17 cellular contexts compared by ENCODE assay signal in the genomic region with DNA sequence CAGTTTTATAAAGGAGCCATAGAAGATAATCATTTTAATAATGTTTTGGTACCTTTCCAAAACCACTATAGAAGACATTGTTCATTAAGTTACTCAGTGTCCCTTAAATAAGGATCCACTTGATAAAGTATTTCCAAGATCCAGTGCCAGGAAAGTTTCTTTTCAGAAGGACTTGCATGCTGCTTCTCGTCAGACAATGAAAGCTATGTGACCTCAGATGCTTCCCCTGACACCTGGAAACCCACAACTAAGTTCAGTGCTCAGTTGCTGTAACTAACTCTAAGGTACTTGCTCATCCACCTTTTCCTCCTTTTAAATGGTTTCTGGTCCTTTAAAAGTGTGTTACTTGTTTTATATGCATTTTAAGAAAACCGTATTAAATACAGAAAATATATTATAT. TPM values are rescaled to one million over a fixed set of nuclear protein-coding genes. Genes with fewer than 3 reads are reported as not detected.
DNase-seq lines count a peak whose midpoint lies in the region; ATAC-seq and TF ChIP-seq lines count a peak whose summit lies in the region.
"Had no signal": no experiment of that assay in that cellular context is flagged by ENCODE, and none has a peak within 500 bp of the region (broad histone marks: within the 10 kb centered on the region; RNA-seq: fewer than 3 reads in every experiment).

No MANE protein-coding gene starts in this region.

- no peaks in the 10 kb centered on the region for H3K9me3 Mint-ChIP-seq in chondrocyte (ENCODE audit: low read depth)
- no peaks in the 10 kb centered on the region for H3K9me3 Mint-ChIP-seq in activated CD8-positive, alpha-beta T cell treated with anti-CD3 and anti-CD28 coated beads, Interleukin-2, amount 10 ng/mL, durations not matched to agents 7 days and 5 days (ENCODE audit: insufficient read depth)
- H3K9me3 Mint-ChIP-seq: central memory CD8-positive, alpha-beta T cell had no signal

- WGBS in heart right ventricle, 2 donors, result 27 to 41% methylated on average over 2 of the region's 2 CpGs

- peak overlapping the region; percentile 52 for H3K27ac Mint-ChIP-seq in chondrocyte (ENCODE audit: unreplicated experiment)
- no peak overlapping the region for H3K27ac Mint-ChIP-seq in activated CD8-positive, alpha-beta T cell treated with anti-CD3 and anti-CD28 coated beads, Interleukin-2, amount 10 ng/mL, durations not matched to agents 7 days and 5 days
- H3K27ac Mint-ChIP-seq: B cell had no signal

- POLR2A ChIA-PET in activated CD8-positive, alpha-beta T cell treated with anti-CD3 and anti-CD28 coated beads, Interleukin-2, amount 10 ng/mL, durations not matched to agents 7 days and 5 days (lab: Charles Lee), result interaction anchor here (0.7 kb wide), 1 partner anchor 126 kb away, joined by 3 read pairs; the partner anchor contains the start of gene TIPARP

- H3K9me3 ChIP-seq in heart right ventricle, result no peaks in the 10 kb centered on the region
- H3K9me3 ChIP-seq: SJCRH30 had no signal

- H3K4me3 ChIP-seq in heart right ventricle, result no peak overlapping the region
- H3K4me3 ChIP-seq: K562, SJCRH30 had no signal

- peaks cover 0 to 100% (median 11%) of the 10 kb centered on the region in 9 donors for H3K36me3 ChIP-seq in heart right ventricle

- H3K27me3 ChIP-seq in heart right ventricle, result no peaks in the 10 kb centered on the region
- H3K27me3 ChIP-seq: SJCRH30 had no signal

- H3K27me3 Mint-ChIP-seq in chondrocyte (ENCODE audit: low read depth), result no peaks in the 10 kb centered on the region
- no peaks in the 10 kb centered on the region for H3K27me3 Mint-ChIP-seq in activated CD8-positive, alpha-beta T cell treated with anti-CD3 and anti-CD28 coated beads, Interleukin-2, amount 10 ng/mL, durations not matched to agents 7 days and 5 days (ENCODE audit: low read depth)
- H3K27me3 Mint-ChIP-seq: B cell; central memory CD8-positive, alpha-beta T cell had no signal

- CTCF ChIA-PET in activated CD8-positive, alpha-beta T cell treated with anti-CD3 and anti-CD28 coated beads, Interleukin-2, amount 10 ng/mL, durations not matched to agents 7 days and 5 days (lab: Charles Lee), result interaction anchor here (1.1 kb wide), 1 partner anchor 135 kb away, joined by 3 read pairs; no protein-coding TSS in a partner anchor

- peak overlapping the region in 9 of 10 donors; percentile 38 to 91 (median 59) for H3K27ac ChIP-seq in heart right ventricle
- H3K27ac ChIP-seq: SJCRH30 had no signal

- no peak overlapping the region for H3K4me3 Mint-ChIP-seq in chondrocyte (ENCODE audit: unreplicated experiment)
- no peak overlapping the region for H3K4me3 Mint-ChIP-seq in activated CD8-positive, alpha-beta T cell treated with anti-CD3 and anti-CD28 coated beads, Interleukin-2, amount 10 ng/mL, durations not matched to agents 7 days and 5 days
- H3K4me3 Mint-ChIP-seq: B cell; central memory CD8-positive, alpha-beta T cell had no signal

- ATAC-seq in heart right ventricle, result peak in 6 of 8 donors; percentile 57 to 78 (median 65)
- ATAC-seq in activated CD8-positive, alpha-beta T cell treated with anti-CD3 and anti-CD28 coated beads, Interleukin-2, amount 10 ng/mL, durations not matched to agents 7 days and 5 days, result no peak
- ATAC-seq: K562 had no signal

- H3K36me3 Mint-ChIP-seq in chondrocyte (ENCODE audit: low read depth), result peaks cover 51% of the 10 kb centered on the region
- peaks cover 82% of the 10 kb centered on the region for H3K36me3 Mint-ChIP-seq in activated CD8-positive, alpha-beta T cell treated with anti-CD3 and anti-CD28 coated beads, Interleukin-2, amount 10 ng/mL, durations not matched to agents 7 days and 5 days (ENCODE audit: low read depth)

- H3K4me1 Mint-ChIP-seq in chondrocyte (ENCODE audit: low read depth), result peaks cover 99% of the 10 kb centered on the region
- H3K4me1 Mint-ChIP-seq in activated CD8-positive, alpha-beta T cell treated with anti-CD3 and anti-CD28 coated beads, Interleukin-2, amount 10 ng/mL, durations not matched to agents 7 days and 5 days (ENCODE audit: low read depth), result peaks cover 52% of the 10 kb centered on the region

- no peak for TF ChIP-seq CTCF in chondrocyte (IDR thresholded peaks at IDR 0.05)
- TF ChIP-seq CTCF in heart right ventricle (IDR thresholded peaks at IDR 0.05), result no peak

- H3K4me1 ChIP-seq in heart right ventricle, result peaks cover 5 to 99% (median 81%) of the 10 kb centered on the region in 9 donors

- intact Hi-C loops in heart right ventricle (cut with DNase I), result loop anchor here in 8 of 10 donors (2.0 to 10.0 kb wide), 10 partner anchors 125 to 590 kb away; partner anchors contain the start of genes TIPARP (in 2 of the 8) and LEKR1 (in 1 of the 8)

- DNase-seq in M059J (ENCODE audit: low read depth) (peak; percentile 39), chondrocyte (ENCODE audit: low spot score) (no peak), heart right ventricle (no peak), renal cortical epithelial cell (ENCODE audit: low read depth) (peak; percentile 85), HPDE6-E6E7 (ENCODE audit: extremely low spot score) (no peak), NCI-H2227 (lab: John Stamatoyannopoulos, UW; ENCODE audit: unreplicated experiment) (no peak), NCI-H345 (lab: John Stamatoyannopoulos, UW) (no peak)
- DNase-seq in activated CD8-positive, alpha-beta T cell treated with anti-CD3 and anti-CD28 coated beads, Interleukin-2, amount 10 ng/mL, durations not matched to agents 7 days and 5 days, result no peak
- DNase-seq: activated CD4-positive, alpha-beta T cell treated with anti-CD3 and anti-CD28 coated beads for 1 hour; activated CD8-positive, alpha-beta memory T cell treated with anti-CD3 and anti-CD28 coated beads, Interleukin-2, amount 50 U/mL, for 4 hours; activated naive CD4-positive, alpha-beta T cell treated with Interleukin-2 at 50 U/mL for 16 hours; left cardiac atrium; NCI-H2227 treated with DMSO at 0.1 percent for 48 hours; SJCRH30 had no signal

RNA-seq across cellular contexts. Expression of gene SSR3, which starts 7.3 kb away (rescaled TPM):
- total RNA-seq in M059J (2014; rRNA removed; shearing (Covaris generic)), result 291 and 378 TPM in 2 replicates
- 376 to 395 TPM (median 377 TPM) in 3 replicates for total RNA-seq in chondrocyte
- total RNA-seq in heart right ventricle, result 100 to 1,000 TPM; 172 to 256 (median 216) TPM
- 100 to 1,000 TPM in 1 of 2 donors, 10 to 100 TPM in 1; 75.8 to 602 TPM for polyA plus RNA-seq in heart right ventricle
- 347 and 520 TPM in 2 replicates for total RNA-seq in renal cortical epithelial cell
- 100 to 1,000 TPM; 133 to 147 TPM for total RNA-seq in activated CD8-positive, alpha-beta T cell treated with anti-CD3 and anti-CD28 coated beads, Interleukin-2, amount 10 ng/mL, durations not matched to agents 7 days and 5 days

Comparison
In these comparisons a context has a peak if more than half of its experiments do, and no peak if none do; other contexts are left out.
1. DNase-seq: peak in M059J (single experiment) and renal cortical epithelial cell (single experiment); none in chondrocyte (single experiment), heart right ventricle (0 of 2), HPDE6-E6E7 (single experiment), activated CD8-positive, alpha-beta T cell treated with anti-CD3 and anti-CD28 coated beads, Interleukin-2, amount 10 ng/mL, durations not matched to agents 7 days and 5 days (single experiment), NCI-H2227 (single experiment) and NCI-H345 (single experiment).